8 cellular contexts compared by ENCODE assay signal in genomic region chr12:53492830-53493609, GRCh38. TPM values are rescaled to one million over a fixed set of nuclear protein-coding genes. Genes with fewer than 3 reads are reported as not detected.
A peak's percentile ranks its signal among the peaks of the same experiment; 100 is the strongest.
DNase-seq lines count a peak whose midpoint lies in the region; ATAC-seq and TF ChIP-seq lines count a peak whose summit lies in the region.

No MANE protein-coding gene starts in this region.

- TF ChIP-seq CTCF in heart left ventricle (IDR thresholded peaks at IDR 0.05): peak in 2 of 12 donors; percentile 32 to 41
- TF ChIP-seq CTCF in transverse colon (IDR thresholded peaks at IDR 0.05): peak in 1 of 5 experiments; percentile 12

- ATAC-seq in HG02610 (IDR thresholded peaks at IDR 0.05; ENCODE audit: unreplicated experiment) (peak; percentile 95), heart left ventricle (peak; percentile 89 to 97 (median 95))

- intact Hi-C loops in heart left ventricle (cut with DNase I) (loop anchor here in 2 of 10 donors (5.0 kb wide), 1 partner anchor 41 kb away; the partner anchor contains the start of gene PCBP2 (in 2 of the 2)), posterior cingulate gyrus (cut with DNase I) (no loop called here), transverse colon (cut with DNase I; ENCODE audit: low total_unique reads) (no loop called here)

- TF ChIP-seq POLR2A in heart left ventricle (IDR thresholded peaks at IDR 0.05) (peak in 1 of 2 donors; percentile 53), transverse colon (IDR thresholded peaks at IDR 0.05) (peak; percentile 89)

- H3K4me1 ChIP-seq in heart left ventricle (peaks cover 0 to 39% (median 24%) of the 10 kb centered on the region in 12 donors), transverse colon (peaks cover 14 to 39% (median 22%) of the 10 kb centered on the region in 4 donors)

- H3K9me3 ChIP-seq in heart left ventricle (no peaks in the 10 kb centered on the region), transverse colon (no peaks in the 10 kb centered on the region)

- H3K27me3 ChIP-seq in heart left ventricle (no peaks in the 10 kb centered on the region), transverse colon (no peaks in the 10 kb centered on the region)

- H3K36me3 ChIP-seq in heart left ventricle (peaks cover 0 to 6% (median 0%) of the 10 kb centered on the region in 9 donors), transverse colon (no peaks in the 10 kb centered on the region)

- peak overlapping the region; percentile 74 for H3K4me3 ChIP-seq in GM08714 (ENCODE audit: low read length)
- H3K4me3 ChIP-seq in heart left ventricle: peak overlapping the region; percentile 13 to 71 (median 62)
- H3K4me3 ChIP-seq in transverse colon: peak overlapping the region; percentile 39 to 67 (median 50)

- TF ChIP-seq EP300 in transverse colon (IDR thresholded peaks at IDR 0.05; ENCODE audit: low read depth): no peak

- 0 to 3% (median 1%) methylated on average over 39 to 52 of the region's 52 CpGs for WGBS in adipose tissue, 3 donors
- 1 to 2% (median 2%) methylated on average over 28 to 52 of the region's 52 CpGs for WGBS in heart left ventricle, 4 donors
- WGBS in transverse colon (ENCODE audit: low coverage in 1 of 2), 2 donors: 1 to 3% methylated on average over 5 to 32 of the region's 52 CpGs

- peak overlapping the region; percentile 21 for H3K27ac ChIP-seq in adipose tissue (ENCODE audit: low read depth, low read length)
- H3K27ac ChIP-seq in heart left ventricle: peak overlapping the region; percentile 52 to 87 (median 78)
- H3K27ac ChIP-seq in transverse colon: peak overlapping the region; percentile 75 to 90 (median 86)

- in situ Hi-C loops in transverse colon (cut with MboI; ENCODE audit: low pct_ligation_motif_present in 1 of 4, low pct_unique_long_range_greater_than_20kb in 1 of 4, low sequenced_read_pairs in 3 of 4): no loop called here

- DNase-seq in NCI-H128 (lab: John Stamatoyannopoulos, UW; ENCODE audit: unreplicated experiment) (peak; percentile 74), T follicular helper cell (ENCODE audit: low read depth) (peak; percentile 80), heart left ventricle (peak; percentile 94), posterior cingulate gyrus (peak; percentile 89 to 99 (median 95)), transverse colon (peak; percentile 93)

RNA-seq across cellular contexts. Expression of gene MAP3K12, which starts 6.2 kb away (rescaled TPM):
- polyA plus RNA-seq in adipose tissue: 10 to 100 TPM in 1 of 3 donors, 1 to 10 TPM in 2; 4.6 to 23.1 (median 8.6) TPM
- 10 to 100 TPM in 2 of 9 donors, 1 to 10 TPM in 7; 3.3 to 12.6 (median 4.2) TPM for total RNA-seq in heart left ventricle
- 1 to 10 TPM; 4.5 to 6.5 TPM for polyA plus RNA-seq in heart left ventricle
- 10 to 100 TPM in 2 of 4 donors, 1 to 10 TPM in 2; 6.8 to 20.9 (median 10.3) TPM for total RNA-seq in transverse colon

RNA-seq across cellular contexts. Expression of gene TARBP2, which starts 8.1 kb away (rescaled TPM):
- 10 to 100 TPM; 19.0 to 28.0 (median 19.7) TPM for polyA plus RNA-seq in adipose tissue
- total RNA-seq in heart left ventricle: 10 to 100 TPM in 5 of 9 donors, 1 to 10 TPM in 4; 7.8 to 19.5 (median 10.1) TPM
- 10 to 100 TPM; 12.6 to 23.5 TPM for polyA plus RNA-seq in heart left ventricle
- 10 to 100 TPM; 22.4 to 37.0 (median 34.1) TPM for total RNA-seq in transverse colon

RNA-seq across cellular contexts. Expression of gene NPFF, which starts 14.3 kb away (rescaled TPM):
- polyA plus RNA-seq in adipose tissue: 1 to 10 TPM in 1 of 3 donors, under 1 TPM in 1, not detected in 1; 0.21 to 2.6 TPM
- total RNA-seq in heart left ventricle: not detected
- not detected for polyA plus RNA-seq in heart left ventricle
- not detected for total RNA-seq in transverse colon

RNA-seq across cellular contexts. Expression of gene PCBP2, which starts 41.1 kb away (rescaled TPM):
- polyA plus RNA-seq in adipose tissue (100 to 1,000 TPM; 428 to 505 (median 439) TPM), heart left ventricle (100 to 1,000 TPM; 290 to 343 TPM)
- total RNA-seq in heart left ventricle (100 to 1,000 TPM; 293 to 642 (median 559) TPM), transverse colon (100 to 1,000 TPM; 340 to 492 (median 432) TPM)

RNA-seq across cellular contexts. Expression of gene PRR13, which starts 51.5 kb away (rescaled TPM):
- polyA plus RNA-seq in adipose tissue (100 to 1,000 TPM in 2 of 3 donors, 10 to 100 TPM in 1; 82.1 to 179 (median 162) TPM), heart left ventricle (100 to 1,000 TPM in 1 of 2 donors, 10 to 100 TPM in 1; 39.5 to 121 TPM)
- total RNA-seq in heart left ventricle (100 to 1,000 TPM in 1 of 9 donors, 10 to 100 TPM in 8; 25.7 to 100 (median 53.1) TPM), transverse colon (100 to 1,000 TPM; 175 to 307 (median 261) TPM)

Comparison
In these comparisons a context has a peak if more than half of its experiments do, and no peak if none do; other contexts are left out.
1. Peak in every context shown above with its lines: DNase-seq, ATAC-seq, H3K4me3 ChIP-seq and H3K27ac ChIP-seq.
2. H3K27ac ChIP-seq: peak in every context shown above with its lines; median percentile 86 in transverse colon; 78 in heart left ventricle; 21 in adipose tissue.